8 cellular contexts compared by ENCODE assay signal in genomic region chr19:53432088-53432661, GRCh38. TPM values are rescaled to one million over a fixed set of nuclear protein-coding genes. Genes with fewer than 3 reads are reported as not detected.
A peak's percentile ranks its signal among the peaks of the same experiment; 100 is the strongest.
DNase-seq lines count a peak whose midpoint lies in the region; ATAC-seq and TF ChIP-seq lines count a peak whose summit lies in the region.

No MANE protein-coding gene starts in this region.

- H3K9me3 Mint-ChIP-seq in GM23338: no peaks in the 10 kb centered on the region
- peaks cover 15% of the 10 kb centered on the region for H3K9me3 Mint-ChIP-seq in activated naive CD8-positive, alpha-beta T cell treated with anti-CD3 and anti-CD28 coated beads, Interleukin-2, amount 50 U/mL, for 24 hours

- peaks cover 38% of the 10 kb centered on the region for H3K79me2 ChIP-seq in GM23338 (replicated peaks; ENCODE audit: insufficient read depth)

- H3K4me2 ChIP-seq in GM23338 (peak overlapping the region; percentile 82), skeletal muscle satellite cell (ENCODE audit: low read length) (peak overlapping the region; percentile 94)

- no peaks in the 10 kb centered on the region for H3K9me2 ChIP-seq in GM23338 (ENCODE audit: insufficient read depth)

- DNase-seq in GM06990 (ENCODE audit: extremely low read depth, insufficient read length) (no peak), GM23338 (ENCODE audit: low spot score) (peak; percentile 50), M059J (ENCODE audit: low read depth) (peak; percentile 8), iPS DF 6.9 (ENCODE audit: low read depth, low spot score) (no peak), SKM-1 treated with dmso at 0.1 percent for 144 hours (lab: John Stamatoyannopoulos, UW; ENCODE audit: unreplicated experiment) (no peak), cerebellar nuclear complex (lab: John Stamatoyannopoulos, UW) (no peak)
- DNase-seq in activated naive CD8-positive, alpha-beta T cell treated with anti-CD3 and anti-CD28 coated beads, Interleukin-2, amount 50 U/mL, for 24 hours: peak; percentile 23

- H3K36me3 Mint-ChIP-seq in GM23338 (ENCODE audit: low read depth): peaks cover 26% of the 10 kb centered on the region
- H3K36me3 Mint-ChIP-seq in activated naive CD8-positive, alpha-beta T cell treated with anti-CD3 and anti-CD28 coated beads, Interleukin-2, amount 50 U/mL, for 24 hours (ENCODE audit: low read depth): peaks cover 44% of the 10 kb centered on the region

- peaks cover 12% of the 10 kb centered on the region for H4K20me1 ChIP-seq in GM23338 (replicated peaks; ENCODE audit: insufficient read depth)

- peaks cover 8% of the 10 kb centered on the region for H3K27me3 Mint-ChIP-seq in GM23338 (ENCODE audit: insufficient read depth, low read depth, poor library complexity)
- H3K27me3 Mint-ChIP-seq in activated naive CD8-positive, alpha-beta T cell treated with anti-CD3 and anti-CD28 coated beads, Interleukin-2, amount 50 U/mL, for 24 hours: no peaks in the 10 kb centered on the region

- H3K9me3 ChIP-seq in iPS DF 6.9 (ENCODE audit: control insufficient read depth, insufficient read depth, low read length): no peaks in the 10 kb centered on the region
- H3K9me3 ChIP-seq in skeletal muscle satellite cell (replicated peaks; ENCODE audit: low read length): no peaks in the 10 kb centered on the region

- TF ChIP-seq CTCF in GM06990 (IDR thresholded peaks at IDR 0.05; ENCODE audit: insufficient read depth, low read length, poor library complexity, severe bottlenecking): no peak
- no peak for TF ChIP-seq CTCF in GM23338 (conservative IDR thresholded peaks at IDR 0.05; ENCODE audit: low read depth in 2 of 2)

- H3K4me1 ChIP-seq in GM23338 (ENCODE audit: insufficient read depth) (peaks cover 16% of the 10 kb centered on the region; the same call in 1 of the 2 replicates), iPS DF 6.9 (ENCODE audit: control insufficient read depth, insufficient read depth, low read length) (no peaks in the 10 kb centered on the region), skeletal muscle satellite cell (ENCODE audit: control insufficient read depth, insufficient read depth, low read length) (no peaks in the 10 kb centered on the region)

- WGBS in iPS DF 6.9 (ENCODE audit: insufficient coverage, insufficient read length): no CpG with 5 or more reads among the region's 30 CpGs

- H3K27ac ChIP-seq in GM23338 (ENCODE audit: low read depth): no peak overlapping the region
- H3K27ac ChIP-seq in iPS DF 6.9 (ENCODE audit: low read length): no peak overlapping the region

- H3K27ac Mint-ChIP-seq in GM23338: peak overlapping the region; percentile 93
- H3K27ac Mint-ChIP-seq in activated naive CD8-positive, alpha-beta T cell treated with anti-CD3 and anti-CD28 coated beads, Interleukin-2, amount 50 U/mL, for 24 hours: peak overlapping the region; percentile 92

- H3K27me3 ChIP-seq in GM06990 (replicated peaks; ENCODE audit: control insufficient read depth, insufficient read depth, low read length): no peaks in the 10 kb centered on the region
- H3K27me3 ChIP-seq in GM23338 (ENCODE audit: insufficient read depth): no peaks in the 10 kb centered on the region
- H3K27me3 ChIP-seq in iPS DF 6.9 (ENCODE audit: control insufficient read depth, insufficient read depth, low read length): no peaks in the 10 kb centered on the region
- no peaks in the 10 kb centered on the region for H3K27me3 ChIP-seq in skeletal muscle satellite cell (ENCODE audit: control insufficient read depth, insufficient read depth, low read length)

- H3K36me3 ChIP-seq in GM06990 (ENCODE audit: control insufficient read depth, insufficient read depth, low read length) (no peaks in the 10 kb centered on the region; the same call in 1 of the 2 replicates), GM23338 (ENCODE audit: insufficient read depth) (peaks cover 9% of the 10 kb centered on the region; the same call in 1 of the 2 replicates), iPS DF 6.9 (ENCODE audit: control insufficient read depth, insufficient read depth, low read length) (peaks cover 3% of the 10 kb centered on the region; the same call in 1 of the 2 replicates), skeletal muscle satellite cell (ENCODE audit: insufficient read depth, low read length) (peaks cover 17% of the 10 kb centered on the region)

- peak overlapping the region; percentile 94 for H3K4me3 ChIP-seq in GM06990 (replicated peaks; ENCODE audit: low read depth, low read length)
- H3K4me3 ChIP-seq in GM23338: peak overlapping the region; percentile 85
- peak overlapping the region; percentile 75 for H3K4me3 ChIP-seq in iPS DF 6.9 (ENCODE audit: low read length)
- peak overlapping the region; percentile 96 for H3K4me3 ChIP-seq in skeletal muscle satellite cell (ENCODE audit: low read length)

- ATAC-seq in GM23338: peak; percentile 63
- peak; percentile 16 for ATAC-seq in activated naive CD8-positive, alpha-beta T cell treated with anti-CD3 and anti-CD28 coated beads, Interleukin-2, amount 50 U/mL, for 24 hours

- H3K4me3 Mint-ChIP-seq in GM23338: peak overlapping the region; percentile 93
- H3K4me3 Mint-ChIP-seq in activated naive CD8-positive, alpha-beta T cell treated with anti-CD3 and anti-CD28 coated beads, Interleukin-2, amount 50 U/mL, for 24 hours: peak overlapping the region; percentile 93

- H2AFZ ChIP-seq in GM23338: no peak overlapping the region

- H3F3A ChIP-seq in GM23338 (replicated peaks; ENCODE audit: low read depth): 0 out of 2 replicates have a peak, but pooled peaks cover 4% of the 10 kb centered on the region

- H3K9ac ChIP-seq in skeletal muscle satellite cell (ENCODE audit: low read depth, low read length): peak overlapping the region; percentile 97

- H3K4me1 Mint-ChIP-seq in GM23338: peaks cover 21% of the 10 kb centered on the region; the same call in 2 of the 3 replicates
- peaks cover 16% of the 10 kb centered on the region for H3K4me1 Mint-ChIP-seq in activated naive CD8-positive, alpha-beta T cell treated with anti-CD3 and anti-CD28 coated beads, Interleukin-2, amount 50 U/mL, for 24 hours

TF ChIP-seq in GM23338, 12 proteins besides CTCF, POLR2A, EP300 and RAD21 (continues in another document):
- TF ChIP-seq EZH2phosphoT487 (IDR thresholded peaks at IDR 0.05; ENCODE audit: unreplicated experiment) (no peak), POLR2AphosphoS5 (IDR thresholded peaks at IDR 0.05; ENCODE audit: low read depth) (no peak), JUNB (IDR thresholded peaks at IDR 0.05; ENCODE audit: unreplicated experiment) (no peak)

RNA-seq across cellular contexts. Expression of gene ZNF761, which starts 0.4 kb away (rescaled TPM):
- total RNA-seq in GM23338 (2014; rRNA removed; shearing (Covaris generic)): 35.0 and 40.1 TPM in 2 replicates
- 13.4 and 17.1 TPM in 2 replicates for polyA plus RNA-seq in GM23338 (2016; fragmentation: Nextera tagmentation; extraction: Ambion mirVana)
- total RNA-seq in M059J (2014; rRNA removed; shearing (Covaris generic)): 17.4 and 22.2 TPM in 2 replicates
- total RNA-seq in skeletal muscle satellite cell (2012; rRNA removed): 9.2 and 13.4 TPM in 2 replicates

RNA-seq across cellular contexts. Expression of gene ZNF813, which starts 35.4 kb away (rescaled TPM):
- 29.3 and 30.9 TPM in 2 replicates for total RNA-seq in GM23338 (2014; rRNA removed; shearing (Covaris generic))
- 5.3 and 6.4 TPM in 2 replicates for polyA plus RNA-seq in GM23338 (2016; fragmentation: Nextera tagmentation; extraction: Ambion mirVana)
- total RNA-seq in M059J (2014; rRNA removed; shearing (Covaris generic)): 3.7 and 4.2 TPM in 2 replicates
- 2.8 TPM in 2 replicates for total RNA-seq in skeletal muscle satellite cell (2012; rRNA removed)

RNA-seq across cellular contexts. Expression of gene ZNF765, which starts 37.2 kb away (rescaled TPM):
- 30.0 and 33.4 TPM in 2 replicates for total RNA-seq in GM23338 (2014; rRNA removed; shearing (Covaris generic))
- polyA plus RNA-seq in GM23338 (2016; fragmentation: Nextera tagmentation; extraction: Ambion mirVana): 9.8 and 10.3 TPM in 2 replicates
- total RNA-seq in M059J (2014; rRNA removed; shearing (Covaris generic)): 10.1 and 10.9 TPM in 2 replicates
- 7.6 and 9.6 TPM in 2 replicates for total RNA-seq in skeletal muscle satellite cell (2012; rRNA removed)

Comparison
In these comparisons a context has a peak if more than half of its experiments do, and no peak if none do; other contexts are left out.
1. DNase-seq: peak in GM23338 (single experiment), M059J (single experiment) and activated naive CD8-positive, alpha-beta T cell treated with anti-CD3 and anti-CD28 coated beads, Interleukin-2, amount 50 U/mL, for 24 hours (single experiment); none in GM06990 (single experiment), iPS DF 6.9 (single experiment), SKM-1 treated with dmso at 0.1 percent for 144 hours (single experiment) and cerebellar nuclear complex (0 of 2).
2. Peak in every context shown above with its lines, with median percentiles within 50 percentile points of each other: H3K4me3 ChIP-seq.